ENCODE assay signal across 8 cellular contexts in genomic region chr1:24642481-24643361, GRCh38. TPM values are rescaled to one million over a fixed set of nuclear protein-coding genes. Genes with fewer than 3 reads are reported as not detected.
DNase-seq lines count a peak whose midpoint lies in the region; ATAC-seq, FAIRE-seq and TF ChIP-seq lines count a peak whose summit lies in the region.

A gene with protein sequence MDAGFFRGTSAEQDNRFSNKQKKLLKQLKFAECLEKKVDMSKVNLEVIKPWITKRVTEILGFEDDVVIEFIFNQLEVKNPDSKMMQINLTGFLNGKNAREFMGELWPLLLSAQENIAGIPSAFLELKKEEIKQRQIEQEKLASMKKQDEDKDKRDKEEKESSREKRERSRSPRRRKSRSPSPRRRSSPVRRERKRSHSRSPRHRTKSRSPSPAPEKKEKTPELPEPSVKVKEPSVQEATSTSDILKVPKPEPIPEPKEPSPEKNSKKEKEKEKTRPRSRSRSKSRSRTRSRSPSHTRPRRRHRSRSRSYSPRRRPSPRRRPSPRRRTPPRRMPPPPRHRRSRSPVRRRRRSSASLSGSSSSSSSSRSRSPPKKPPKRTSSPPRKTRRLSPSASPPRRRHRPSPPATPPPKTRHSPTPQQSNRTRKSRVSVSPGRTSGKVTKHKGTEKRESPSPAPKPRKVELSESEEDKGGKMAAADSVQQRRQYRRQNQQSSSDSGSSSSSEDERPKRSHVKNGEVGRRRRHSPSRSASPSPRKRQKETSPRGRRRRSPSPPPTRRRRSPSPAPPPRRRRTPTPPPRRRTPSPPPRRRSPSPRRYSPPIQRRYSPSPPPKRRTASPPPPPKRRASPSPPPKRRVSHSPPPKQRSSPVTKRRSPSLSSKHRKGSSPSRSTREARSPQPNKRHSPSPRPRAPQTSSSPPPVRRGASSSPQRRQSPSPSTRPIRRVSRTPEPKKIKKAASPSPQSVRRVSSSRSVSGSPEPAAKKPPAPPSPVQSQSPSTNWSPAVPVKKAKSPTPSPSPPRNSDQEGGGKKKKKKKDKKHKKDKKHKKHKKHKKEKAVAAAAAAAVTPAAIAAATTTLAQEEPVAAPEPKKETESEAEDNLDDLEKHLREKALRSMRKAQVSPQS (plus strand): TSS chr1:24643302. CDS start chr1:24643327, 25 bp downstream.

- H3K27ac ChIP-seq in HepG2 (ENCODE audit: extremely low read length, insufficient read depth, low read length): peak within 1 kb of the TSS; percentile 100

- 0% methylated on average over 30 of the region's 95 CpGs for WGBS in HepG2 (ENCODE audit: low lambda C conversion rate)

- peaks cover 52% of the 10 kb centered on the region for H3K79me2 ChIP-seq in HepG2 (ENCODE audit: insufficient read depth, low read length)

- H2AFZ ChIP-seq in HepG2 (ENCODE audit: low read length): no peak within 1 kb of the TSS

- DNase-seq in CD1c-positive myeloid dendritic cell (ENCODE audit: extremely low spot score) (peak; percentile 100), NCI-H82 (lab: John Stamatoyannopoulos, UW) (peak; percentile 100), dermis microvascular lymphatic vessel endothelial cell (ENCODE audit: low read depth in 2 of 2) (peak; percentile 100), HepG2 (ENCODE audit: low spot score) (peak; percentile 99)
- peak; percentile 98 to 99 for DNase-seq in activated CD4-positive, alpha-beta T cell treated with anti-CD3 and anti-CD28 coated beads, Interleukin-2, amount 50 U/mL, for 48 hours
- DNase-seq in stimulated activated CD4-positive, alpha-beta T cell treated with anti-CD3 and anti-CD28 coated beads, Interleukin-4, amount 100 ng/mL, for 1 hour: peak; percentile 96

- TSS peak; percentile 98 for BruUV-seq in HepG2 (replicated peaks; lab: Mats Ljungman, UMichigan)

- peak; percentile 99 for FAIRE-seq in HepG2 (lab: Jason Lieb, UNC)

- H3K4me2 ChIP-seq in HepG2 (ENCODE audit: low read depth, low read length): peak within 1 kb of the TSS; percentile 94

- in situ Hi-C loops in HepG2 (cut with HindIII; ENCODE audit: extremely low pct_ligation_motif_present, low pct_unique_long_range_greater_than_20kb): no loop called here

- peaks cover 22% of the 10 kb centered on the region for H4K20me1 ChIP-seq in HepG2 (ENCODE audit: insufficient read depth, low read length)

- H3K9ac ChIP-seq in HepG2 (ENCODE audit: insufficient read depth, low read depth, low read length): peak within 1 kb of the TSS; percentile 100

- peak within 1 kb of the TSS; percentile 94 to 98 (median 98) for H3K4me3 ChIP-seq in HepG2 (replicated peaks in 1 of 3; ENCODE audit: insufficient read depth in 1 of 3, low read depth in 2 of 3, low read length in 3 of 3)

- H3K9me3 ChIP-seq in HepG2 (ENCODE audit: low read length): no peaks in the 10 kb centered on the region

- no peak for TF ChIP-seq RAD21 in HepG2 (CRISPR knock-in tag; IDR thresholded peaks at IDR 0.05)

- ATAC-seq in GM19395 (IDR thresholded peaks at IDR 0.05; ENCODE audit: unreplicated experiment): peak; percentile 87
- ATAC-seq in HG03571 (IDR thresholded peaks at IDR 0.05; ENCODE audit: unreplicated experiment): peak; percentile 88
- ATAC-seq in HepG2: peak; percentile 91

- peaks cover 0 to 14% of the 10 kb centered on the region in 2 experiments; a peak in 3 of 5 replicates for H3K36me3 ChIP-seq in HepG2 (replicated peaks in 1 of 2; ENCODE audit: control insufficient read depth in 1 of 2, insufficient read depth in 2 of 2, low read length in 2 of 2)

- intact Hi-C loops in HepG2 (cut with micrococcal nuclease; ENCODE audit: unreplicated experiment): loop anchor here (5.0 kb wide), 2 partner anchors 230 to 625 kb away; partner anchors contain the start of gene STPG1

- no peaks in the 10 kb centered on the region; a peak in 1 of 5 replicates for H3K27me3 ChIP-seq in HepG2 (ENCODE audit: control insufficient read depth in 1 of 2, insufficient read depth in 2 of 2, low read length in 2 of 2)

- peaks cover 61% of the 10 kb centered on the region for H3K4me1 ChIP-seq in HepG2 (ENCODE audit: insufficient read depth, low read length)

- TF ChIP-seq CTCF in HepG2 (CRISPR knock-in tag; IDR thresholded peaks at IDR 0.05): peak; percentile 27

- TF ChIP-seq EP300 in HepG2 (IDR thresholded peaks at IDR 0.05; ENCODE audit: low read depth in 2 of 2, low read length in 2 of 2) (no peak), HepG2 (CRISPR knock-in tag; IDR thresholded peaks at IDR 0.05; ENCODE audit: borderline replicate concordance) (peak; percentile 41; the same call in 1 of the 2 replicates)

- CTCF ChIA-PET in HepG2 (lab: Yijun Ruan, JAX; ENCODE audit: low intra/inter-chr PET ratio, low total read pairs): no interaction called here

- POLR2A ChIA-PET in HepG2 (lab: Yijun Ruan, JAX): interaction anchor here (1.2 to 1.5 kb wide), 4 partner anchors 37 to 188 kb away, joined by 3 to 4 read pairs (median 3); partner anchors contain the start of gene RCAN3

- TF ChIP-seq POLR2A in HepG2 (IDR thresholded peaks at IDR 0.05; ENCODE audit: insufficient read depth in 1 of 2, low read depth in 2 of 2, low read length in 2 of 2): peak; percentile 95 to 98

TF ChIP-seq in HepG2, 621 proteins besides CTCF, POLR2A, EP300 and RAD21 (continues in another document):
- TF ChIP-seq NRL (CRISPR knock-in tag; IDR thresholded peaks at IDR 0.05; ENCODE audit: borderline replicate concordance) (peak; percentile 66; the same call in 1 of the 2 replicates), MTF1 (CRISPR knock-in tag; IDR thresholded peaks at IDR 0.05) (no peak), NR1H2 (CRISPR knock-in tag; IDR thresholded peaks at IDR 0.05; ENCODE audit: borderline replicate concordance, low read depth) (0 out of 2 replicates have a peak, but pooled peaks have one; percentile 32), FOXJ3 (CRISPR knock-in tag; IDR thresholded peaks at IDR 0.05; ENCODE audit: borderline replicate concordance) (peak; percentile 42; the same call in 1 of the 2 replicates), SSRP1 (CRISPR knock-in tag; IDR thresholded peaks at IDR 0.05) (0 out of 2 replicates have a peak, but pooled peaks have one; percentile 46), FLYWCH1 (CRISPR knock-in tag; IDR thresholded peaks at IDR 0.05) (no peak), HHEX (CRISPR knock-in tag; IDR thresholded peaks at IDR 0.05) (no peak), ZNF549 (CRISPR knock-in tag; IDR thresholded peaks at IDR 0.05) (no peak), ZNF720 (CRISPR knock-in tag; IDR thresholded peaks at IDR 0.05) (no peak), ZNF33B (CRISPR knock-in tag; IDR thresholded peaks at IDR 0.05) (no peak), ZNF292 (CRISPR knock-in tag; IDR thresholded peaks at IDR 0.05; ENCODE audit: borderline replicate concordance, low read depth) (no peak), HDAC1 (CRISPR knock-in tag; IDR thresholded peaks at IDR 0.05) (peak; percentile 94), ZNF274 (CRISPR knock-in tag; IDR thresholded peaks at IDR 0.05) (peak; percentile 91; the same call in 1 of the 2 replicates), ZNF619 (CRISPR knock-in tag; IDR thresholded peaks at IDR 0.05) (peak; percentile 87), SALL1 (CRISPR knock-in tag; IDR thresholded peaks at IDR 0.05) (peak; percentile 87), AHR (CRISPR knock-in tag; IDR thresholded peaks at IDR 0.05) (peak; percentile 26; the same call in 1 of the 2 replicates), ARHGAP35 (CRISPR knock-in tag; IDR thresholded peaks at IDR 0.05; ENCODE audit: borderline replicate concordance) (peak; percentile 6; the same call in 1 of the 2 replicates), TMF1 (CRISPR knock-in tag; IDR thresholded peaks at IDR 0.05; ENCODE audit: low read depth) (peak; percentile 75; the same call in 1 of the 2 replicates), CEBPB (IDR thresholded peaks at IDR 0.05; ENCODE audit: borderline replicate concordance, low read depth, low read length) (peak; percentile 22; the same call in 1 of the 2 replicates), GATAD2A (CRISPR knock-in tag; IDR thresholded peaks at IDR 0.05) (peak; percentile 73)
- TF ChIP-seq, protein P1, sequence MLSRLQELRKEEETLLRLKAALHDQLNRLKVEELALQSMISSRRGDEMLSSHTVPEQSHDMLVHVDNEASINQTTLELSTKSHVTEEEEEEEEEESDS (CRISPR knock-in tag; IDR thresholded peaks at IDR 0.05; ENCODE audit: borderline replicate concordance): 0 out of 2 replicates have a peak, but pooled peaks have one; percentile 41

RNA-seq across cellular contexts. Expression of the gene that starts here (rescaled TPM):
- total RNA-seq in dermis microvascular lymphatic vessel endothelial cell: 13.5 and 19.3 TPM in 2 replicates
- total RNA-seq in HepG2 (2016; rRNA removed; fragmentation: Illumina TruSeq; extraction: Trizol): 31.6 and 33.7 TPM in 2 replicates
- 13.1 and 14.5 TPM in 2 replicates for total RNA-seq in HepG2 (2016; cell fraction: cytosol; rRNA removed; fragmentation: Illumina TruSeq; extraction: Trizol; ENCODE audit: low read depth)
- total RNA-seq in HepG2 (2016; cell fraction: insoluble cytoplasmic fraction; rRNA removed; fragmentation: Illumina TruSeq; extraction: Trizol): 27.6 and 35.1 TPM in 2 replicates
- 19.4 and 21.8 TPM in 2 replicates for total RNA-seq in HepG2 (2016; cell fraction: membrane; rRNA removed; fragmentation: Illumina TruSeq; extraction: Trizol)
- 80.4 and 81.8 TPM in 2 replicates for total RNA-seq in HepG2 (2016; cell fraction: nucleus; rRNA removed; fragmentation: Illumina TruSeq; extraction: Trizol)
- polyA plus RNA-seq in HepG2 (2011; rRNA removed): 44.5 and 46.8 TPM in 2 replicates
- polyA plus RNA-seq in HepG2 (2011; cell fraction: cytosol; rRNA removed): 12.5 and 17.1 TPM in 2 replicates
- 113 and 116 TPM in 2 replicates for polyA plus RNA-seq in HepG2 (2011; cell fraction: nucleus; rRNA removed)
- polyA plus RNA-seq in HepG2 (2012): 96.3 and 117 TPM in 2 replicates
- polyA plus RNA-seq in HepG2 (2016; cell fraction: cytosol; fragmentation: Illumina TruSeq; extraction: Trizol; ENCODE audit: low read depth): 5.2 and 5.8 TPM in 2 replicates
- polyA plus RNA-seq in HepG2 (2016; cell fraction: insoluble cytoplasmic fraction; fragmentation: Illumina TruSeq; extraction: Trizol; ENCODE audit: low read depth): 52.3 and 57.6 TPM in 2 replicates
- polyA plus RNA-seq in HepG2 (2016; cell fraction: membrane; fragmentation: Illumina TruSeq; extraction: Trizol; ENCODE audit: low read depth): 13.5 and 15.6 TPM in 2 replicates
- polyA plus RNA-seq in HepG2 (2016; cell fraction: nucleus; fragmentation: Illumina TruSeq; extraction: Trizol; ENCODE audit: insufficient read depth, low read depth): 147 and 162 TPM in 2 replicates
- polyA minus RNA-seq in HepG2 (2011; rRNA and poly(A)+ RNA removed; ENCODE audit: low replicate concordance): 27.3 and 67.7 TPM in 2 replicates
- polyA minus RNA-seq in HepG2 (2011; cell fraction: cytosol; rRNA and poly(A)+ RNA removed): 15.2 and 21.5 TPM in 2 replicates
- polyA minus RNA-seq in HepG2 (2011; cell fraction: nucleus; rRNA and poly(A)+ RNA removed): 224 and 225 TPM in 2 replicates

Comparison
In these comparisons a context has a peak if more than half of its experiments do, and no peak if none do; other contexts are left out.
1. Peak in every context shown above with its lines: DNase-seq, ATAC-seq, H3K4me3 ChIP-seq and H3K27ac ChIP-seq.